16 cellular contexts compared by ENCODE assay signal in genomic region chr17:6078370-6078950, GRCh38. TPM values are rescaled to one million over a fixed set of nuclear protein-coding genes. Genes with fewer than 3 reads are reported as not detected.
"Had no signal": no experiment of that assay in that cellular context is flagged by ENCODE, and none has a peak within 500 bp of the region (broad histone marks: within the 10 kb centered on the region; RNA-seq: fewer than 3 reads in every experiment).

No MANE protein-coding gene starts in this region.

- H3K27ac Mint-ChIP-seq: activated CD8-positive, alpha-beta T cell treated with anti-CD3 and anti-CD28 coated beads, Interleukin-2, amount 10 ng/mL, durations not matched to agents 7 days and 5 days; activated naive CD8-positive, alpha-beta T cell treated with anti-CD3 and anti-CD28 coated beads, Interleukin-2, amount 50 U/mL, for 24 hours; dendritic cell treated with granulocyte-macrophage colony-stimulating factor and Interleukin-4, amounts not matched to agents 40 ng/mL and 50 ng/mL, for 4 days; naive thymus-derived CD8-positive, alpha-beta T cell; T-cell had no signal

- H3K36me3 Mint-ChIP-seq: naive thymus-derived CD8-positive, alpha-beta T cell; T-cell had no signal

- ATAC-seq: activated CD8-positive, alpha-beta T cell treated with anti-CD3 and anti-CD28 coated beads, Interleukin-2, amount 10 ng/mL, durations not matched to agents 7 days and 5 days; activated naive CD8-positive, alpha-beta T cell treated with anti-CD3 and anti-CD28 coated beads, Interleukin-2, amount 50 U/mL, for 24 hours; mucosa of descending colon; naive thymus-derived CD8-positive, alpha-beta T cell; T-cell had no signal

- H3K9me3 Mint-ChIP-seq: activated naive CD8-positive, alpha-beta T cell treated with anti-CD3 and anti-CD28 coated beads, Interleukin-2, amount 50 U/mL, for 24 hours; central memory CD8-positive, alpha-beta T cell; dendritic cell treated with granulocyte-macrophage colony-stimulating factor and Interleukin-4, amounts not matched to agents 40 ng/mL and 50 ng/mL, for 4 days; naive thymus-derived CD8-positive, alpha-beta T cell; T-cell had no signal

- H3K4me1 Mint-ChIP-seq: activated naive CD8-positive, alpha-beta T cell treated with anti-CD3 and anti-CD28 coated beads, Interleukin-2, amount 50 U/mL, for 24 hours; central memory CD8-positive, alpha-beta T cell; naive thymus-derived CD8-positive, alpha-beta T cell; T-cell had no signal

- DNase-seq: activated CD4-positive, alpha-beta T cell treated with anti-CD3 and anti-CD28 coated beads for 4 hours; activated CD8-positive, alpha-beta T cell treated with anti-CD3 and anti-CD28 coated beads, Interleukin-2, amount 10 ng/mL, durations not matched to agents 7 days and 5 days; activated naive CD4-positive, alpha-beta T cell treated with Interleukin-2 at 50 U/mL for 16 hours; activated naive CD8-positive, alpha-beta T cell treated with anti-CD3 and anti-CD28 coated beads, Interleukin-2, amount 50 U/mL, for 24 hours; esophagus squamous epithelium; mucosa of descending colon; naive thymus-derived CD8-positive, alpha-beta T cell; sigmoid colon; stimulated activated CD4-positive, alpha-beta T cell treated with anti-CD3 and anti-CD28 coated beads, Interleukin-12 subunit alpha, Interleukin-12 subunit beta, amount 100 ng/mL, for 4 hours; stimulated activated naive CD4-positive, alpha-beta T cell; T-cell; T1000; testis had no signal

- H3K4me3 Mint-ChIP-seq: activated CD8-positive, alpha-beta T cell treated with anti-CD3 and anti-CD28 coated beads, Interleukin-2, amount 10 ng/mL, durations not matched to agents 7 days and 5 days; activated naive CD8-positive, alpha-beta T cell treated with anti-CD3 and anti-CD28 coated beads, Interleukin-2, amount 50 U/mL, for 24 hours; central memory CD8-positive, alpha-beta T cell; dendritic cell treated with granulocyte-macrophage colony-stimulating factor and Interleukin-4, amounts not matched to agents 40 ng/mL and 50 ng/mL, for 4 days; naive thymus-derived CD8-positive, alpha-beta T cell; T-cell had no signal

RNA-seq across cellular contexts. Expression of gene WSCD1, which starts 8.3 kb away (rescaled TPM):
- total RNA-seq: activated CD8-positive, alpha-beta T cell treated with anti-CD3 and anti-CD28 coated beads, Interleukin-2, amount 10 ng/mL, durations not matched to agents 7 days and 5 days; naive thymus-derived CD8-positive, alpha-beta T cell; osteoblast had no signal
- polyA plus RNA-seq: naive thymus-derived CD8-positive, alpha-beta T cell had no signal
